ENCODE assay signal across 7 cellular contexts in genomic region chr16:89411335-89411850, GRCh38.
DNase-seq lines count a peak whose midpoint lies in the region; ATAC-seq and TF ChIP-seq lines count a peak whose summit lies in the region.

No MANE protein-coding gene starts in this region.

- POLR2A ChIA-PET in activated CD8-positive, alpha-beta T cell treated with anti-CD3 and anti-CD28 coated beads for 36 hours (lab: Charles Lee): interaction anchor here (0.7 to 1.9 kb wide), 4 partner anchors 9 to 78 kb away, joined by 3 to 8 read pairs (median 4); no protein-coding TSS in a partner anchor

- CTCF ChIA-PET in activated CD8-positive, alpha-beta T cell treated with anti-CD3 and anti-CD28 coated beads for 36 hours (lab: Charles Lee): interaction anchor here (1.0 to 1.5 kb wide), 4 partner anchors 8 to 55 kb away, joined by 3 to 6 read pairs (median 3); no protein-coding TSS in a partner anchor

- TF ChIP-seq CTCF in GM23338 (conservative IDR thresholded peaks at IDR 0.05; ENCODE audit: low read depth in 2 of 2): no peak
- no peak for TF ChIP-seq CTCF in activated CD8-positive, alpha-beta T cell treated with anti-CD3 and anti-CD28 coated beads for 36 hours (IDR thresholded peaks at IDR 0.05)

- H3K36me3 ChIP-seq in GM23338 (ENCODE audit: insufficient read depth): no peaks in the 10 kb centered on the region
- H3K36me3 ChIP-seq in skeletal muscle satellite cell (ENCODE audit: insufficient read depth, low read length): no peaks in the 10 kb centered on the region
- H3K36me3 ChIP-seq in Karpas-422 (ENCODE audit: insufficient read depth, low read length): no peaks in the 10 kb centered on the region

- H3K4me1 ChIP-seq in GM23338 (ENCODE audit: insufficient read depth): peaks cover 68% of the 10 kb centered on the region
- H3K4me1 ChIP-seq in skeletal muscle satellite cell (ENCODE audit: control insufficient read depth, insufficient read depth, low read length): peaks cover 71% of the 10 kb centered on the region
- no peaks in the 10 kb centered on the region for H3K4me1 ChIP-seq in Karpas-422 (ENCODE audit: low read length)

- peak overlapping the region; percentile 31; the same call in 1 of the 2 replicates for H3K27ac Mint-ChIP-seq in GM23338
- peak overlapping the region; percentile 32 for H3K27ac Mint-ChIP-seq in activated CD8-positive, alpha-beta T cell treated with anti-CD3 and anti-CD28 coated beads for 36 hours
- H3K27ac Mint-ChIP-seq in immature natural killer cell: peak overlapping the region; percentile 70 to 91 (median 82)

- no peaks in the 10 kb centered on the region for H3K27me3 ChIP-seq in GM23338 (ENCODE audit: insufficient read depth)
- no peaks in the 10 kb centered on the region for H3K27me3 ChIP-seq in skeletal muscle satellite cell (ENCODE audit: control insufficient read depth, insufficient read depth, low read length)
- H3K27me3 ChIP-seq in Karpas-422 (ENCODE audit: low read length): no peaks in the 10 kb centered on the region

- H3K79me2 ChIP-seq in GM23338 (replicated peaks; ENCODE audit: insufficient read depth) (peaks cover 95% of the 10 kb centered on the region), Karpas-422 (ENCODE audit: low read length) (peaks cover 94% of the 10 kb centered on the region)

- no peak for ATAC-seq in GM23338
- ATAC-seq in activated CD8-positive, alpha-beta T cell treated with anti-CD3 and anti-CD28 coated beads for 36 hours: peak; percentile 1

- no peak overlapping the region for H3K9ac ChIP-seq in skeletal muscle satellite cell (ENCODE audit: low read depth, low read length)
- no peak overlapping the region for H3K9ac ChIP-seq in Karpas-422 (ENCODE audit: low read length)

- H2AFZ ChIP-seq in GM23338 (no peak overlapping the region), Karpas-422 (ENCODE audit: low read length) (no peak overlapping the region)

- H3K4me2 ChIP-seq in GM23338 (0 out of 2 replicates have a peak overlapping the region, but pooled peaks have one; percentile 26), skeletal muscle satellite cell (ENCODE audit: low read length) (peak overlapping the region; percentile 52), Karpas-422 (ENCODE audit: low read depth, low read length, poor library complexity, severe bottlenecking) (no peak overlapping the region)

- no peak overlapping the region for H3K4me3 Mint-ChIP-seq in GM23338
- no peak overlapping the region for H3K4me3 Mint-ChIP-seq in activated CD8-positive, alpha-beta T cell treated with anti-CD3 and anti-CD28 coated beads for 36 hours
- peak overlapping the region; percentile 51 to 75 (median 69) for H3K4me3 Mint-ChIP-seq in immature natural killer cell

- H3K9me3 ChIP-seq in skeletal muscle satellite cell (replicated peaks; ENCODE audit: low read length) (no peaks in the 10 kb centered on the region), Karpas-422 (ENCODE audit: low read length) (no peaks in the 10 kb centered on the region)

- H3K36me3 Mint-ChIP-seq in GM23338 (ENCODE audit: low read depth) (peaks cover 7% of the 10 kb centered on the region), immature natural killer cell (no peaks in the 10 kb centered on the region)
- H3K36me3 Mint-ChIP-seq in activated CD8-positive, alpha-beta T cell treated with anti-CD3 and anti-CD28 coated beads for 36 hours (ENCODE audit: low read depth): peaks cover 6% of the 10 kb centered on the region

- peaks cover 41% of the 10 kb centered on the region for H3K27me3 Mint-ChIP-seq in GM23338 (ENCODE audit: insufficient read depth, low read depth, poor library complexity)
- no peaks in the 10 kb centered on the region for H3K27me3 Mint-ChIP-seq in activated CD8-positive, alpha-beta T cell treated with anti-CD3 and anti-CD28 coated beads for 36 hours
- H3K27me3 Mint-ChIP-seq in immature natural killer cell (ENCODE audit: low read depth in 3 of 3): peaks cover 4 to 32% (median 27%) of the 10 kb centered on the region in 3 donors

- H3K9me3 Mint-ChIP-seq in GM23338 (no peaks in the 10 kb centered on the region), immature natural killer cell (no peaks in the 10 kb centered on the region)
- H3K9me3 Mint-ChIP-seq in activated CD8-positive, alpha-beta T cell treated with anti-CD3 and anti-CD28 coated beads for 36 hours: no peaks in the 10 kb centered on the region

- no peak overlapping the region for H3K4me3 ChIP-seq in GM23338
- H3K4me3 ChIP-seq in skeletal muscle satellite cell (ENCODE audit: low read length): no peak overlapping the region
- H3K4me3 ChIP-seq in Karpas-422 (ENCODE audit: low read length): no peak overlapping the region

- peaks cover 3% of the 10 kb centered on the region for H3F3A ChIP-seq in GM23338 (replicated peaks; ENCODE audit: low read depth)

- H3K27ac ChIP-seq in GM23338 (ENCODE audit: low read depth) (no peak overlapping the region), Karpas-422 (ENCODE audit: low read length) (no peak overlapping the region)

- DNase-seq in GM23338 (ENCODE audit: low spot score) (no peak), immature natural killer cell (no peak), Karpas-422 (no peak), NCI-H748 (lab: John Stamatoyannopoulos, UW; ENCODE audit: unreplicated experiment) (no peak), SHP77 treated with DMSO at 0.1 percent for 48 hours (lab: John Stamatoyannopoulos, UW) (no peak)
- DNase-seq in activated CD8-positive, alpha-beta T cell treated with anti-CD3 and anti-CD28 coated beads for 36 hours: no peak

- H3K9me2 ChIP-seq in GM23338 (ENCODE audit: insufficient read depth) (no peaks in the 10 kb centered on the region), Karpas-422 (replicated peaks; ENCODE audit: insufficient read depth, low read length) (no peaks in the 10 kb centered on the region)

- intact Hi-C loops in activated CD8-positive, alpha-beta T cell treated with anti-CD3 and anti-CD28 coated beads for 36 hours (cut with micrococcal nuclease): no loop called here

- H4K20me1 ChIP-seq in GM23338 (replicated peaks; ENCODE audit: insufficient read depth) (peaks cover 88% of the 10 kb centered on the region), Karpas-422 (ENCODE audit: insufficient read depth, low read depth, low read length) (peaks cover 59% of the 10 kb centered on the region)

- H3K4me1 Mint-ChIP-seq in GM23338 (peaks cover 74% of the 10 kb centered on the region), immature natural killer cell (peaks cover 76 to 81% of the 10 kb centered on the region in 2 donors)
- peaks cover 80% of the 10 kb centered on the region for H3K4me1 Mint-ChIP-seq in activated CD8-positive, alpha-beta T cell treated with anti-CD3 and anti-CD28 coated beads for 36 hours (ENCODE audit: low read depth)

TF ChIP-seq in GM23338, 12 proteins besides CTCF, POLR2A, EP300 and RAD21 (continues in another document):
- TF ChIP-seq NANOG (IDR thresholded peaks at IDR 0.05; ENCODE audit: borderline replicate concordance) (no peak), ZNF114 (CRISPR knock-in tag; IDR thresholded peaks at IDR 0.05) (no peak), STAT1 (IDR thresholded peaks at IDR 0.05; ENCODE audit: unreplicated experiment) (no peak), JUNB (IDR thresholded peaks at IDR 0.05; ENCODE audit: unreplicated experiment) (no peak)

Comparison
In these comparisons a context has a peak if more than half of its experiments do, and no peak if none do; other contexts are left out.
1. H3K27ac Mint-ChIP-seq: peak in every context shown above with its lines; median percentile 82 in immature natural killer cell; 32 in activated CD8-positive, alpha-beta T cell treated with anti-CD3 and anti-CD28 coated beads for 36 hours; 31 in GM23338.
2. H3K4me3 Mint-ChIP-seq: peak in immature natural killer cell (5 of 5); none in GM23338 (single experiment) and activated CD8-positive, alpha-beta T cell treated with anti-CD3 and anti-CD28 coated beads for 36 hours (single experiment).